ENCODE assay signal across 8 cellular contexts in genomic region chr11:61814958-61815789, GRCh38. TPM values are rescaled to one million over a fixed set of nuclear protein-coding genes. Genes with fewer than 3 reads are reported as not detected.
DNase-seq lines count a peak whose midpoint lies in the region; ATAC-seq and TF ChIP-seq lines count a peak whose summit lies in the region.

No MANE protein-coding gene starts in this region.

- H3K4me3 ChIP-seq in IMR-90 (ENCODE audit: insufficient read depth, low read depth, low read length) (peak overlapping the region; percentile 86), neuron (ENCODE audit: low read length) (peak overlapping the region; percentile 93), vagina (peak overlapping the region; percentile 51 to 83)

- peak overlapping the region; percentile 90 for H4K91ac ChIP-seq in IMR-90 (ENCODE audit: insufficient read depth, low read depth, low read length)

- peak overlapping the region; percentile 85; the same call in 2 of the 3 replicates for H2BK15ac ChIP-seq in IMR-90 (ENCODE audit: low read depth, low read length)

- peak overlapping the region; percentile 96 for H2BK20ac ChIP-seq in IMR-90 (ENCODE audit: low read depth, low read length)

- peak overlapping the region; percentile 98 for H3K23ac ChIP-seq in IMR-90 (ENCODE audit: low read depth, low read length)

- peak overlapping the region; percentile 98 for H3K4me2 ChIP-seq in IMR-90 (ENCODE audit: low read depth, low read length)

- TF ChIP-seq RAD21 in IMR-90 (IDR thresholded peaks at IDR 0.05; ENCODE audit: low read length): no peak

- H3K14ac ChIP-seq in IMR-90 (replicated peaks; ENCODE audit: low read depth, low read length): peak overlapping the region; percentile 99

- H2AFZ ChIP-seq in IMR-90 (replicated peaks; ENCODE audit: low read length, poor library complexity): peak overlapping the region; percentile 95
- no peak overlapping the region for H2AFZ ChIP-seq in neuron (ENCODE audit: low read depth, low read length)

- H3K56ac ChIP-seq in IMR-90 (ENCODE audit: extremely low read depth, insufficient read depth, low read length): peak overlapping the region; percentile 76

- 1% methylated on average over 44 of the region's 66 CpGs; no CpG with 5 or more reads in 1 of the 2 experiments for WGBS in IMR-90 (ENCODE audit: extremely low coverage in 2 of 2, insufficient read length in 1 of 2), 2 experiments

- H2BK5ac ChIP-seq in IMR-90 (ENCODE audit: low read depth, low read length, poor library complexity, severe bottlenecking): peak overlapping the region; percentile 84

- CTCF ChIA-PET in IMR-90 (lab: Yijun Ruan, JAX): interaction anchor here (0.7 to 1.4 kb wide), 5 partner anchors 10 to 293 kb away, joined by 3 read pairs; no protein-coding TSS in a partner anchor

- H3K4ac ChIP-seq in IMR-90 (ENCODE audit: low read depth, low read length): peak overlapping the region; percentile 97

- H3K9me1 ChIP-seq in IMR-90 (ENCODE audit: insufficient read depth, low read length): peaks cover 14% of the 10 kb centered on the region

- TF ChIP-seq CTCF in IMR-90 (conservative IDR thresholded peaks at IDR 0.05; ENCODE audit: low read depth, low read length) (no peak), vagina (IDR thresholded peaks at IDR 0.05) (no peak)

- peak; percentile 39 for ATAC-seq in GM21528 (IDR thresholded peaks at IDR 0.05; ENCODE audit: low FRiP score, unreplicated experiment)
- peak; percentile 88 for ATAC-seq in IMR-90 (ENCODE audit: low read depth)
- peak; percentile 34 for ATAC-seq in activated naive CD8-positive, alpha-beta T cell treated with anti-CD3 and anti-CD28 coated beads, Interleukin-2, amount 10 ng/mL, durations not matched to agents 7 days and 5 days (ENCODE audit: low read depth)

- H3K27ac Mint-ChIP-seq in activated naive CD8-positive, alpha-beta T cell treated with anti-CD3 and anti-CD28 coated beads, Interleukin-2, amount 10 ng/mL, durations not matched to agents 7 days and 5 days: peak overlapping the region; percentile 94

- peak overlapping the region; percentile 98 for H3K4me3 Mint-ChIP-seq in activated naive CD8-positive, alpha-beta T cell treated with anti-CD3 and anti-CD28 coated beads, Interleukin-2, amount 10 ng/mL, durations not matched to agents 7 days and 5 days

- peak overlapping the region; percentile 98 for H2AK9ac ChIP-seq in IMR-90 (replicated peaks; ENCODE audit: low read depth, low read length, poor library complexity)

- POLR2A ChIA-PET in IMR-90 (lab: Charles Lee; ENCODE audit: unreplicated experiment): interaction anchor here (0.5 to 1.5 kb wide), 6 partner anchors 9 to 731 kb away, joined by 3 to 7 read pairs (median 4); partner anchors contain the start of genes AHNAK, FADS2 and INCENP
- POLR2A ChIA-PET in activated naive CD8-positive, alpha-beta T cell treated with anti-CD3 and anti-CD28 coated beads, Interleukin-2, amount 10 ng/mL, durations not matched to agents 7 days and 5 days (lab: Charles Lee): interaction anchor here (0.6 to 7.4 kb wide), 14 partner anchors 8 to 309 kb away, joined by 3 to 140 read pairs (median 4); partner anchors contain the start of genes FADS2, FEN1, INCENP and TMEM258

- peak overlapping the region; percentile 94 for H4K5ac ChIP-seq in IMR-90 (ENCODE audit: low read depth, low read length)

- dilution Hi-C loops in IMR-90 (cut with HindIII; ENCODE audit: low sequenced_read_pairs, unreplicated experiment): no loop called here

- H3K4me1 Mint-ChIP-seq in activated naive CD8-positive, alpha-beta T cell treated with anti-CD3 and anti-CD28 coated beads, Interleukin-2, amount 10 ng/mL, durations not matched to agents 7 days and 5 days: peaks cover 12% of the 10 kb centered on the region

- no peaks in the 10 kb centered on the region for H3K9me3 ChIP-seq in IMR-90 (ENCODE audit: control insufficient read depth, insufficient read depth, low read length)
- H3K9me3 ChIP-seq in neuron (ENCODE audit: low read length): no peaks in the 10 kb centered on the region
- no peaks in the 10 kb centered on the region for H3K9me3 ChIP-seq in vagina

- no peaks in the 10 kb centered on the region for H3K27me3 ChIP-seq in IMR-90 (ENCODE audit: control insufficient read depth, insufficient read depth, low read length)
- no peaks in the 10 kb centered on the region for H3K27me3 ChIP-seq in neuron (ENCODE audit: insufficient read depth, low read length)
- no peaks in the 10 kb centered on the region for H3K27me3 ChIP-seq in vagina

- H3K27me3 Mint-ChIP-seq in activated naive CD8-positive, alpha-beta T cell treated with anti-CD3 and anti-CD28 coated beads, Interleukin-2, amount 10 ng/mL, durations not matched to agents 7 days and 5 days: peaks cover 14% of the 10 kb centered on the region

- in situ Hi-C loops in IMR-90 (cut with MboI; ENCODE audit: low sequenced_read_pairs): no loop called here

- peak overlapping the region; percentile 89 to 98 for H4K8ac ChIP-seq in IMR-90 (ENCODE audit: low read depth in 2 of 2, low read length in 2 of 2)

- H3K36me3 Mint-ChIP-seq in activated naive CD8-positive, alpha-beta T cell treated with anti-CD3 and anti-CD28 coated beads, Interleukin-2, amount 10 ng/mL, durations not matched to agents 7 days and 5 days: peaks cover 32% of the 10 kb centered on the region

- TF ChIP-seq POLR2A in IMR-90 (IDR thresholded peaks at IDR 0.05; ENCODE audit: low read depth, low read length): peak; percentile 49; the same call in 1 of the 2 replicates
- peak in 1 of 2 donors; percentile 97 for TF ChIP-seq POLR2A in vagina (IDR thresholded peaks at IDR 0.05)

- intact Hi-C loops in IMR-90 (cut with micrococcal nuclease) (no loop called here), vagina (cut with DNase I) (loop anchor here (5.0 kb wide), 2 partner anchors 77 to 157 kb away; partner anchors contain the start of gene FADS3)

- H3K79me1 ChIP-seq in IMR-90 (ENCODE audit: low read depth in 1 of 2, low read length in 2 of 2): peaks cover 7 to 42% of the 10 kb centered on the region in 2 experiments; a peak in 3 of 4 replicates

- H3K27ac ChIP-seq in IMR-90 (ENCODE audit: insufficient read depth, low read length): peak overlapping the region; percentile 92
- peak overlapping the region; percentile 99 for H3K27ac ChIP-seq in vagina

- H3K4me1 ChIP-seq in IMR-90 (ENCODE audit: control insufficient read depth, insufficient read depth, low read length) (peaks cover 3% of the 10 kb centered on the region; the same call in 1 of the 2 replicates), neuron (ENCODE audit: insufficient read depth, low read length) (peaks cover 23% of the 10 kb centered on the region), vagina (peaks cover 21% of the 10 kb centered on the region)

- no peaks in the 10 kb centered on the region; the same call in 1 of the 2 replicates for H4K20me1 ChIP-seq in IMR-90 (ENCODE audit: insufficient read depth, low read length)

- peak; percentile 93 for DNase-seq in DMS79 treated with DMSO at 0.1 percent for 48 hours (lab: John Stamatoyannopoulos, UW)
- peak; percentile 95 for DNase-seq in IMR-90
- peak; percentile 86 for DNase-seq in OCI-M1 (lab: John Stamatoyannopoulos, UW)
- DNase-seq in activated naive CD8-positive, alpha-beta T cell treated with anti-CD3 and anti-CD28 coated beads, Interleukin-2, amount 10 ng/mL, durations not matched to agents 7 days and 5 days: peak; percentile 73
- peak; percentile 98 for DNase-seq in globus pallidus (ENCODE audit: low spot score)
- peak in 1 of 2 donors; percentile 97 for DNase-seq in vagina (ENCODE audit: extremely low spot score in 2 of 2)

- H3K18ac ChIP-seq in IMR-90 (ENCODE audit: low read depth, low read length): peak overlapping the region; percentile 40

- peaks cover 25% of the 10 kb centered on the region for H3K36me3 ChIP-seq in IMR-90 (ENCODE audit: control insufficient read depth, insufficient read depth, low read length)
- peaks cover 38% of the 10 kb centered on the region for H3K36me3 ChIP-seq in neuron (ENCODE audit: insufficient read depth, low read length)
- H3K36me3 ChIP-seq in vagina: peaks cover 0 to 21% of the 10 kb centered on the region in 2 donors

- H2AK5ac ChIP-seq in IMR-90 (ENCODE audit: low read depth, low read length): peak overlapping the region; percentile 94

- no peaks in the 10 kb centered on the region for H3K9me3 Mint-ChIP-seq in activated naive CD8-positive, alpha-beta T cell treated with anti-CD3 and anti-CD28 coated beads, Interleukin-2, amount 10 ng/mL, durations not matched to agents 7 days and 5 days

- peak overlapping the region; percentile 91 for H2BK120ac ChIP-seq in IMR-90 (ENCODE audit: low read depth, low read length)

- BruUV-seq in IMR-90 (replicated peaks; lab: Mats Ljungman, UMichigan): no TSS peak

- peak overlapping the region; percentile 84 for H3K9ac ChIP-seq in IMR-90 (ENCODE audit: low read depth, low read length)

RNA-seq across cellular contexts. Expression of gene FADS1, which starts 1.6 kb away (rescaled TPM):
- 16.3 and 16.9 TPM in 2 replicates for total RNA-seq in IMR-90 (2012; rRNA removed)
- polyA plus RNA-seq in IMR-90 (2012; rRNA removed): 17.6 and 18.4 TPM in 2 replicates
- polyA plus RNA-seq in IMR-90 (2012; cell fraction: cytosol; rRNA removed): 15.8 and 19.2 TPM in 2 replicates
- polyA plus RNA-seq in IMR-90 (2012; cell fraction: nucleus; rRNA removed; ENCODE audit: low replicate concordance): 29.9 and 31.1 TPM in 2 replicates
- total RNA-seq in activated naive CD8-positive, alpha-beta T cell treated with anti-CD3 and anti-CD28 coated beads, Interleukin-2, amount 10 ng/mL, durations not matched to agents 7 days and 5 days: 10 to 100 TPM; 53.2 to 54.7 TPM
- 9.8 TPM for total RNA-seq in vagina

RNA-seq across cellular contexts. Expression of gene FADS2, which starts 12.9 kb away (rescaled TPM):
- total RNA-seq in IMR-90 (2012; rRNA removed): 31.9 and 33.3 TPM in 2 replicates
- 88.4 and 98.4 TPM in 2 replicates for polyA plus RNA-seq in IMR-90 (2012; rRNA removed)
- polyA plus RNA-seq in IMR-90 (2012; cell fraction: cytosol; rRNA removed): 45.4 and 87.9 TPM in 2 replicates
- polyA plus RNA-seq in IMR-90 (2012; cell fraction: nucleus; rRNA removed; ENCODE audit: low replicate concordance): 69.4 and 94.9 TPM in 2 replicates
- 100 to 1,000 TPM; 245 to 280 TPM for total RNA-seq in activated naive CD8-positive, alpha-beta T cell treated with anti-CD3 and anti-CD28 coated beads, Interleukin-2, amount 10 ng/mL, durations not matched to agents 7 days and 5 days
- total RNA-seq in vagina: 25.5 TPM

RNA-seq across cellular contexts. Expression of gene FEN1, which starts 22.5 kb away (rescaled TPM):
- 41.9 and 43.9 TPM in 2 replicates for total RNA-seq in IMR-90 (2012; rRNA removed)
- polyA plus RNA-seq in IMR-90 (2012; rRNA removed): 21.3 and 23.0 TPM in 2 replicates
- 15.5 and 18.0 TPM in 2 replicates for polyA plus RNA-seq in IMR-90 (2012; cell fraction: cytosol; rRNA removed)
- 6.4 and 7.0 TPM in 2 replicates for polyA plus RNA-seq in IMR-90 (2012; cell fraction: nucleus; rRNA removed; ENCODE audit: low replicate concordance)
- 10 to 100 TPM; 87.1 to 88.7 TPM for total RNA-seq in activated naive CD8-positive, alpha-beta T cell treated with anti-CD3 and anti-CD28 coated beads, Interleukin-2, amount 10 ng/mL, durations not matched to agents 7 days and 5 days
- 9.6 TPM for total RNA-seq in vagina

RNA-seq across cellular contexts. Expression of gene TMEM258, which starts 22.8 kb away (rescaled TPM):
- total RNA-seq in IMR-90 (2012; rRNA removed) (70.0 and 107 TPM in 2 replicates), vagina (47.9 TPM)
- polyA plus RNA-seq in IMR-90 (2012; rRNA removed): 280 and 290 TPM in 2 replicates
- polyA plus RNA-seq in IMR-90 (2012; cell fraction: cytosol; rRNA removed): 196 and 200 TPM in 2 replicates
- polyA plus RNA-seq in IMR-90 (2012; cell fraction: nucleus; rRNA removed; ENCODE audit: low replicate concordance): 40.4 and 104 TPM in 2 replicates
- 100 to 1,000 TPM; 127 to 140 TPM for total RNA-seq in activated naive CD8-positive, alpha-beta T cell treated with anti-CD3 and anti-CD28 coated beads, Interleukin-2, amount 10 ng/mL, durations not matched to agents 7 days and 5 days

Comparison
In these comparisons a context has a peak if more than half of its experiments do, and no peak if none do; other contexts are left out.
1. ATAC-seq: peak in every context shown above with its lines; median percentile 88 in IMR-90; 39 in GM21528; 34 in activated naive CD8-positive, alpha-beta T cell treated with anti-CD3 and anti-CD28 coated beads, Interleukin-2, amount 10 ng/mL, durations not matched to agents 7 days and 5 days.